Comparison of ENCODE assay signal across 9 cellular contexts in genomic region chr7:140517546-140518369, GRCh38. TPM values are rescaled to one million over a fixed set of nuclear protein-coding genes. Genes with fewer than 3 reads are reported as not detected.
A peak's percentile ranks its signal among the peaks of the same experiment; 100 is the strongest.
DNase-seq lines count a peak whose midpoint lies in the region; ATAC-seq and TF ChIP-seq lines count a peak whose summit lies in the region.
"Had no signal": no experiment of that assay in that cellular context is flagged by ENCODE, and none has a peak within 500 bp of the region (broad histone marks: within the 10 kb centered on the region; RNA-seq: fewer than 3 reads in every experiment).

No MANE protein-coding gene starts in this region.

- no peaks in the 10 kb centered on the region for H3K9me2 ChIP-seq in HCT116 (ENCODE audit: insufficient read depth)

- POLR2A ChIA-PET in HCT116 (lab: Charles Lee) (interaction anchor here (0.5 to 1.0 kb wide), 4 partner anchors 30 to 497 kb away, joined by 3 to 4 read pairs (median 3); partner anchors contain the start of gene MRPS33), activated B cell treated with CpG ODN at 0.5 μM for 24 hours (lab: Charles Lee) (interaction anchor here (0.8 kb wide), 1 partner anchor 179 kb away, joined by 3 read pairs; the partner anchor contains the start of gene NDUFB2)

- no peak overlapping the region for H3K27ac Mint-ChIP-seq in activated B cell treated with CpG ODN at 0.5 μM for 24 hours
- H3K27ac Mint-ChIP-seq: T-helper 1 cell treated with Interleukin-12 subunit alpha and Interleukin-12 subunit beta and Interleukin-4 antibody, amounts not matched to agents 30 μg/mL and 1 μg/mL, for 36 hours had no signal

- H3K4me1 ChIP-seq in HCT116 (ENCODE audit: control insufficient read depth in 1 of 2, insufficient read depth in 2 of 2, low read length in 2 of 2) = peaks cover 6 to 12% of the 10 kb centered on the region in 2 experiments; a peak in 3 of 4 replicates

- no peaks in the 10 kb centered on the region for H3K27me3 ChIP-seq in HCT116 (ENCODE audit: insufficient read depth, low read length)
- H3K27me3 ChIP-seq in kidney epithelial cell (ENCODE audit: control insufficient read depth, insufficient read depth, low read length) = no peaks in the 10 kb centered on the region

- CTCF ChIA-PET in HCT116 (lab: Charles Lee) (interaction anchor here (0.6 to 2.7 kb wide), 11 partner anchors 10 to 494 kb away, joined by 3 to 60 read pairs (median 4); partner anchors contain the start of gene ADCK2), activated B cell treated with CpG ODN at 0.5 μM for 24 hours (lab: Charles Lee) (interaction anchor here (0.5 to 4.2 kb wide), 10 partner anchors 135 to 1016 kb away, joined by 3 to 50 read pairs (median 4); partner anchors contain the start of gene MRPS33)

- H4K20me1 ChIP-seq in HCT116 (ENCODE audit: insufficient read depth) = no peaks in the 10 kb centered on the region

- no peak for TF ChIP-seq POLR2A in HCT116 (IDR thresholded peaks at IDR 0.05; ENCODE audit: borderline replicate concordance, extremely low read depth, insufficient read depth, insufficient read length)

- H3K4me2 ChIP-seq in HCT116 (ENCODE audit: low read length) = peak overlapping the region; percentile 34

- no peak overlapping the region for H3K4me3 ChIP-seq in HCT116 (replicated peaks in 1 of 2; ENCODE audit: low read depth in 1 of 2, low read length in 2 of 2)
- no peak overlapping the region for H3K4me3 ChIP-seq in cardiac fibroblast (replicated peaks in 1 of 2; ENCODE audit: low read depth in 2 of 2, low read length in 2 of 2)
- no peak overlapping the region for H3K4me3 ChIP-seq in kidney epithelial cell (ENCODE audit: low read depth, low read length)

- peaks cover 11% of the 10 kb centered on the region for H3K27me3 Mint-ChIP-seq in activated B cell treated with CpG ODN at 0.5 μM for 24 hours

- H3K4me3 Mint-ChIP-seq in activated B cell treated with CpG ODN at 0.5 μM for 24 hours = peak overlapping the region; percentile 42
- H3K4me3 Mint-ChIP-seq: T-helper 1 cell treated with Interleukin-12 subunit alpha and Interleukin-12 subunit beta and Interleukin-4 antibody, amounts not matched to agents 30 μg/mL and 1 μg/mL, for 36 hours had no signal

- DNase-seq in COLO668 (lab: John Stamatoyannopoulos, UW; ENCODE audit: unreplicated experiment) (peak; percentile 90), HCT116 (ENCODE audit: low read depth, low spot score) (peak; percentile 86), NCI-H345 (lab: John Stamatoyannopoulos, UW) (peak; percentile 87), activated B cell treated with CpG ODN at 0.5 μM for 24 hours (peak; percentile 57), cardiac fibroblast (ENCODE audit: low read depth in 2 of 2) (peak; percentile 93 to 95), kidney epithelial cell (ENCODE audit: low read depth) (no peak)
- peak; percentile 26 to 65 (median 43) for DNase-seq in stimulated activated CD4-positive, alpha-beta T cell treated with anti-CD3 and anti-CD28 coated beads, Interleukin-1b, Interleukin-23, amount 100 ng/mL, for 24 hours (ENCODE audit: low read depth in 4 of 4, low spot score in 1 of 4)

- ATAC-seq in HCT116 (peak; percentile 96), activated B cell treated with CpG ODN at 0.5 μM for 24 hours (ENCODE audit: low read depth) (peak; percentile 67), GM21529 (IDR thresholded peaks at IDR 0.05; ENCODE audit: unreplicated experiment) (no peak)

- RAD21 ChIA-PET in HCT116 (lab: Charles Lee; ENCODE audit: low non-redundant PET in 1 of 2, low total read pairs in 2 of 2, uncharacterized antibody in 2 of 2, unreplicated experiment in 2 of 2) = interaction anchor here (0.6 to 3.2 kb wide), 6 partner anchors 24 to 402 kb away, joined by 3 to 22 read pairs (median 4); no protein-coding TSS in a partner anchor

- no peaks in the 10 kb centered on the region for H3K9me3 ChIP-seq in HCT116 (ENCODE audit: control insufficient read depth in 1 of 2, insufficient read depth in 1 of 2, low read depth in 1 of 2, low read length in 2 of 2)

- peak overlapping the region; percentile 89 for H2AFZ ChIP-seq in HCT116 (ENCODE audit: low read depth, low read length, poor library complexity, severe bottlenecking)

- no peak overlapping the region for H3K9ac ChIP-seq in HCT116 (ENCODE audit: low read length)

- intact Hi-C loops in HCT116 (cut with micrococcal nuclease) = loop anchor here (1.0 to 10.0 kb wide), 3 partner anchors 136 to 707 kb away; no protein-coding TSS in a partner anchor
- intact Hi-C loops in activated B cell treated with CpG ODN at 0.5 μM for 24 hours (cut with micrococcal nuclease) = loop anchor here (1.0 kb wide), 5 partner anchors 136 to 1133 kb away; partner anchors contain the start of gene MRPS33

- H3K36me3 ChIP-seq in HCT116 (ENCODE audit: control insufficient read depth in 1 of 2, insufficient read depth in 2 of 2, low read length in 2 of 2) (no peaks in the 10 kb centered on the region), kidney epithelial cell (ENCODE audit: control insufficient read depth, insufficient read depth, low read length) (peaks cover 3% of the 10 kb centered on the region)

- H3K9me3 Mint-ChIP-seq in activated B cell treated with CpG ODN at 0.5 μM for 24 hours = no peaks in the 10 kb centered on the region
- H3K9me3 Mint-ChIP-seq: T-helper 1 cell treated with Interleukin-12 subunit alpha and Interleukin-12 subunit beta and Interleukin-4 antibody, amounts not matched to agents 30 μg/mL and 1 μg/mL, for 36 hours had no signal

- TF ChIP-seq RAD21 in HCT116 (IDR thresholded peaks at IDR 0.05; ENCODE audit: low read depth) = peak; percentile 99

- no peaks in the 10 kb centered on the region for H3K79me2 ChIP-seq in HCT116 (ENCODE audit: insufficient read depth, low read length)

- TF ChIP-seq CTCF in HCT116 (IDR thresholded peaks at IDR 0.05 in 2 of 3, conservative IDR thresholded peaks at IDR 0.05 in 1 of 3; ENCODE audit: borderline replicate concordance in 1 of 3, insufficient read depth in 1 of 3, low read depth in 2 of 3, low read length in 2 of 3) (peak; percentile 76 to 96 (median 90)), activated B cell treated with CpG ODN at 0.5 μM for 24 hours (IDR thresholded peaks at IDR 0.05) (no peak), cardiac fibroblast (IDR thresholded peaks at IDR 0.05; ENCODE audit: low read depth, low read length) (peak; percentile 92), kidney epithelial cell (IDR thresholded peaks at IDR 0.05; ENCODE audit: insufficient read depth, low read length, poor library complexity, severe bottlenecking) (peak; percentile 85)

- no TSS peak for BruUV-seq in HCT116 (replicated peaks; lab: Mats Ljungman, UMichigan)

- H3K36me3 Mint-ChIP-seq in activated B cell treated with CpG ODN at 0.5 μM for 24 hours (ENCODE audit: low read depth) = no peaks in the 10 kb centered on the region

- no peak overlapping the region for H3K27ac ChIP-seq in HCT116 (ENCODE audit: low read depth, low read length)

- H3K4me1 Mint-ChIP-seq in activated B cell treated with CpG ODN at 0.5 μM for 24 hours = peaks cover 4% of the 10 kb centered on the region

TF ChIP-seq in HCT116, 20 proteins besides CTCF, POLR2A, EP300 and RAD21:
- TF ChIP-seq YY1 (IDR thresholded peaks at IDR 0.05; ENCODE audit: extremely low read depth, insufficient replicate concordance, low read depth, low read length) = peak; percentile 56
- no peak for TF ChIP-seq ELF1 (IDR thresholded peaks at IDR 0.05; ENCODE audit: borderline replicate concordance, low read depth)

RNA-seq across cellular contexts. Expression of gene MKRN1, which starts 38.5 kb away (rescaled TPM):
- total RNA-seq in HCT116 (2021; ENCODE audit: unreplicated experiment) (95.0 TPM), activated B cell treated with CpG ODN at 0.5 μM for 24 hours (94.3 and 99.9 TPM in 2 replicates), kidney epithelial cell (58.3 and 62.9 TPM in 2 replicates)
- polyA plus RNA-seq in HCT116 (2012) = 93.5 and 115 TPM in 2 replicates
